1 cellular context compared by ENCODE assay signal in the genomic region with DNA sequence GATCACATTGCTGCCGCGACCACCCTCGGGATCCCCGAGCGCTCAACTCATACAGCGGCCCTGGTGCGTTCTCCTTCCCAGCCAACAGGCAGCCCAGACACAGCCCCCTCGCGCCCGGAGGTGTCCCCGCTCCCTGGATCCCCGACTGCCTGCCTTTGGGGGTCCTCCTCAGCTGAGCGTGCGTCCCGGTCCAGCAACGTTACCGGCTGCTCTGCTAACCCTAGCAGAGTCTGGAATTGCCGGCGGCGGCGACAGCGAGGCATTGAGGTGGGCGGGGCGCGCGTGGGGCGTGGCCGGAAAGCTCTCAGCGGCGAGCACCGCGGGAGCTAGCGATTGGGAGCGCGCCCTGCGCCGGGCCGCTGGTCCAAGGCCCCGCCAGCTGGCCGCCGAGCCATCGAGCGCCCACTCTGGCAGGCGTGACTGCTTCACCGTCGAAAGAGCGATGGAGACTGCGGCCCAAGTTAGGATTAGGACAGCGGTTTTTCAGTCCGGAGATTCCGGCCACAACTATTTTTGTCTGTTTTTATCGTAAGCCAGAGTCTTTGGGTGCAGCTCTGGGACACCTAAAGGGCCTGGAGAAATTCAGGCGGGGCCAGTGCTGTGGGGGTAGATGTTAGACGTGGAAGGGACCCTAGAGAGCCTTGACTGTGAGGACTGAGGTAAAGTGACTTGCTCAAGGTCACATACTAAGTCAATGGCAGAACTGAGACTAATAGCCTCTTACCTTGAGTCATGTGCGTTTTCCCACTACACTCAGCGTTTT.
A peak's percentile ranks its signal among the peaks of the same experiment; 100 is the strongest.
TF ChIP-seq lines count a peak whose summit lies in the region.

A gene (minus strand): TSS at position 232 of the 763 bp plus-strand sequence. CDS start 17,575 bp downstream, outside the sequence.

TF ChIP-seq in IMR-90, 13 proteins besides CTCF, POLR2A, EP300 and RAD21 (continued from another document):
- TF ChIP-seq MXI1 (IDR thresholded peaks at IDR 0.05; ENCODE audit: borderline replicate concordance, low read depth, low read length) (peak; percentile 88), BHLHE40 (IDR thresholded peaks at IDR 0.05; ENCODE audit: low read depth, low read length) (no peak), MAZ (IDR thresholded peaks at IDR 0.05; ENCODE audit: borderline replicate concordance, low read depth, low read length) (0 out of 2 replicates have a peak, but pooled peaks have one; percentile 31), RFX5 (IDR thresholded peaks at IDR 0.05; ENCODE audit: low read depth, low read length) (no peak), MAFK (IDR thresholded peaks at IDR 0.05; ENCODE audit: low read depth, low read length) (no peak), SMC3 (IDR thresholded peaks at IDR 0.05; ENCODE audit: low read depth, low read length) (no peak), CEBPB (IDR thresholded peaks at IDR 0.05; ENCODE audit: low read depth, low read length) (no peak), NFE2L2 (IDR thresholded peaks at IDR 0.05; ENCODE audit: low read depth, low read length) (0 out of 2 replicates have a peak, but pooled peaks have one; percentile 6)
- TF ChIP-seq, protein P1, sequence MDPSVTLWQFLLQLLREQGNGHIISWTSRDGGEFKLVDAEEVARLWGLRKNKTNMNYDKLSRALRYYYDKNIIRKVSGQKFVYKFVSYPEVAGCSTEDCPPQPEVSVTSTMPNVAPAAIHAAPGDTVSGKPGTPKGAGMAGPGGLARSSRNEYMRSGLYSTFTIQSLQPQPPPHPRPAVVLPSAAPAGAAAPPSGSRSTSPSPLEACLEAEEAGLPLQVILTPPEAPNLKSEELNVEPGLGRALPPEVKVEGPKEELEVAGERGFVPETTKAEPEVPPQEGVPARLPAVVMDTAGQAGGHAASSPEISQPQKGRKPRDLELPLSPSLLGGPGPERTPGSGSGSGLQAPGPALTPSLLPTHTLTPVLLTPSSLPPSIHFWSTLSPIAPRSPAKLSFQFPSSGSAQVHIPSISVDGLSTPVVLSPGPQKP (IDR thresholded peaks at IDR 0.05; ENCODE audit: borderline replicate concordance, low read depth, low read length) = no peak
TF ChIP-seq in IMR-90: peak in this region for 4.
